Comparison of ENCODE assay signal across 22 cellular contexts in genomic region chr4:3823496-3824341, GRCh38. TPM values are rescaled to one million over a fixed set of nuclear protein-coding genes. Genes with fewer than 3 reads are reported as not detected.
"Had no signal": no experiment of that assay in that cellular context is flagged by ENCODE, and none has a peak within 500 bp of the region (broad histone marks: within the 10 kb centered on the region; RNA-seq: fewer than 3 reads in every experiment).

No MANE protein-coding gene starts in this region.

- H3K4me2 ChIP-seq: smooth muscle cell had no signal

- H3K27ac Mint-ChIP-seq: activated naive CD4-positive, alpha-beta T cell treated with anti-CD3 and anti-CD28 coated beads, Interleukin-2, amount 50 U/mL, for 72 hours; activated T-cell treated with anti-CD3 and anti-CD28 coated beads, Interleukin-2, amount 50 U/mL, for 24 hours; activated T-helper 17 cell treated with anti-CD3 and anti-CD28 coated beads, Interleukin-2, amount 50 U/mL, for 72 hours; mesothelial cell of epicardium; naive thymus-derived CD8-positive, alpha-beta T cell; stimulated activated memory B cell treated with anti-CD40 and anti-IgM and Interleukin-4, amounts not matched to agents 10 μg/mL and 1 μg/mL and 100 μg/mL, for 72 hours; T-cell; T-helper 2 cell treated with Interferon-gamma antibody and Interleukin-4, amounts not matched to agents 5 μg/mL and 100 μg/mL, for 36 hours had no signal

- H2AFZ ChIP-seq: parathyroid adenoma had no signal

- H3K9me3 Mint-ChIP-seq: activated naive CD4-positive, alpha-beta T cell treated with anti-CD3 and anti-CD28 coated beads, Interleukin-2, amount 50 U/mL, for 72 hours; activated T-cell treated with anti-CD3 and anti-CD28 coated beads, Interleukin-2, amount 50 U/mL, for 24 hours; activated T-helper 17 cell treated with anti-CD3 and anti-CD28 coated beads, Interleukin-2, amount 50 U/mL, for 72 hours; central memory CD8-positive, alpha-beta T cell; mesothelial cell of epicardium; stimulated activated memory B cell treated with anti-CD40 and anti-IgM and Interleukin-4, amounts not matched to agents 10 μg/mL and 1 μg/mL and 100 μg/mL, for 72 hours; T-cell; T-helper 2 cell treated with Interferon-gamma antibody and Interleukin-4, amounts not matched to agents 5 μg/mL and 100 μg/mL, for 36 hours had no signal

- H3K9ac ChIP-seq: parathyroid adenoma had no signal

- H3K79me2 ChIP-seq: parathyroid adenoma had no signal

- DNase-seq: activated CD4-positive, CD25-positive, alpha-beta regulatory T cell treated with anti-CD3 and anti-CD28 coated beads, Interleukin-2, amount 50 U/mL, for 72 hours; activated T-cell treated with anti-CD3 and anti-CD28 coated beads, Interleukin-2, amount 50 U/mL, for 24 hours; gastrocnemius medialis; islet precursor cell; naive thymus-derived CD8-positive, alpha-beta T cell; stimulated activated CD4-positive, alpha-beta T cell treated with anti-CD3 and anti-CD28 coated beads, Interleukin-15, amount 100 ng/mL, for 24 hours; stomach; T-cell; transverse colon had no signal

- H3K27me3 Mint-ChIP-seq: activated T-cell treated with anti-CD3 and anti-CD28 coated beads, Interleukin-2, amount 50 U/mL, for 24 hours had no signal

- H3K36me3 Mint-ChIP-seq: activated naive CD4-positive, alpha-beta T cell treated with anti-CD3 and anti-CD28 coated beads, Interleukin-2, amount 50 U/mL, for 72 hours; brain; mesothelial cell of epicardium; naive thymus-derived CD8-positive, alpha-beta T cell; stimulated activated memory B cell treated with anti-CD40 and anti-IgM and Interleukin-4, amounts not matched to agents 10 μg/mL and 1 μg/mL and 100 μg/mL, for 72 hours; T-cell had no signal

- H3K4me1 Mint-ChIP-seq: stimulated activated memory B cell treated with anti-CD40 and anti-IgM and Interleukin-4, amounts not matched to agents 10 μg/mL and 1 μg/mL and 100 μg/mL, for 72 hours; T-cell had no signal

- H3K27ac ChIP-seq: coronary artery, esophagus muscularis mucosa, gastrocnemius medialis, parathyroid adenoma, stomach, transverse colon, vagina, VCaP had no signal

- H3K27me3 ChIP-seq: transverse colon, vagina had no signal

- H3K9me3 ChIP-seq: esophagus muscularis mucosa, gastrocnemius medialis, stomach, transverse colon, vagina had no signal

- H3K4me3 ChIP-seq: coronary artery, esophagus muscularis mucosa, gastrocnemius medialis, smooth muscle cell, stomach, transverse colon, vagina had no signal

- H3K36me3 ChIP-seq: esophagus muscularis mucosa, gastrocnemius medialis, stomach, transverse colon, vagina had no signal

- H3K4me3 Mint-ChIP-seq: activated T-cell treated with anti-CD3 and anti-CD28 coated beads, Interleukin-2, amount 50 U/mL, for 24 hours; activated T-helper 17 cell treated with anti-CD3 and anti-CD28 coated beads, Interleukin-2, amount 50 U/mL, for 72 hours; brain; central memory CD8-positive, alpha-beta T cell; mesothelial cell of epicardium; naive thymus-derived CD8-positive, alpha-beta T cell; stimulated activated memory B cell treated with anti-CD40 and anti-IgM and Interleukin-4, amounts not matched to agents 10 μg/mL and 1 μg/mL and 100 μg/mL, for 72 hours; T-cell; T-helper 2 cell treated with Interferon-gamma antibody and Interleukin-4, amounts not matched to agents 5 μg/mL and 100 μg/mL, for 36 hours had no signal

- H3K4me1 ChIP-seq: gastrocnemius medialis, parathyroid adenoma had no signal

RNA-seq across cellular contexts. Expression of gene ADRA2C, which starts 57.5 kb away (rescaled TPM):
- total RNA-seq: activated T-helper 17 cell treated with anti-CD3 and anti-CD28 coated beads, Interleukin-2, amount 50 U/mL, for 72 hours; naive thymus-derived CD8-positive, alpha-beta T cell had no signal
- polyA plus RNA-seq: naive thymus-derived CD8-positive, alpha-beta T cell had no signal
